ENCODE assay signal across 20 cellular contexts in genomic region chr7:2115739-2116065, GRCh38.
A peak's percentile ranks its signal among the peaks of the same experiment; 100 is the strongest.
DNase-seq lines count a peak whose midpoint lies in the region; ATAC-seq and TF ChIP-seq lines count a peak whose summit lies in the region.
"Had no signal": no experiment of that assay in that cellular context is flagged by ENCODE, and none has a peak within 500 bp of the region (broad histone marks: within the 10 kb centered on the region; RNA-seq: fewer than 3 reads in every experiment).

No MANE protein-coding gene starts in this region.

- H3K27me3 ChIP-seq in GM23338 (ENCODE audit: insufficient read depth) (no peaks in the 10 kb centered on the region), heart right ventricle (no peaks in the 10 kb centered on the region), sigmoid colon (no peaks in the 10 kb centered on the region)
- H3K27me3 ChIP-seq: hepatocyte had no signal

- H2AFZ ChIP-seq in GM23338 = no peak overlapping the region
- H2AFZ ChIP-seq: hepatocyte had no signal

- H3K4me3 Mint-ChIP-seq in GM23338 = no peak overlapping the region
- no peak overlapping the region for H3K4me3 Mint-ChIP-seq in activated T-helper 1 cell treated with anti-CD3 and anti-CD28 coated beads, Interleukin-12 subunit alpha, Interleukin-12 subunit beta, Interleukin-2, Interleukin-4 antibody, amounts not matched to agents 30 ng/mL and 10 ng/mL and 1 ng/mL, durations not matched to agents 14 hours and 24 hours and 36 hours
- H3K4me3 Mint-ChIP-seq: activated CD4-positive, alpha-beta T cell treated with anti-CD3 and anti-CD28 coated beads, Interleukin-2, amount 10 ng/mL, durations not matched to agents 24 days and 14 days; neural crest cell had no signal

- no peak for ATAC-seq in GM23338
- ATAC-seq in heart right ventricle = peak; percentile 5 to 65 (median 51)
- ATAC-seq in GM21515 (IDR thresholded peaks at IDR 0.05; ENCODE audit: unreplicated experiment) = no peak
- no peak for ATAC-seq in HG02759 (IDR thresholded peaks at IDR 0.05; ENCODE audit: unreplicated experiment)

- H3K4me1 ChIP-seq in GM23338 (ENCODE audit: insufficient read depth) (no peaks in the 10 kb centered on the region), heart right ventricle (peaks cover 12 to 63% (median 36%) of the 10 kb centered on the region in 9 donors), sigmoid colon (peaks cover 0 to 39% (median 33%) of the 10 kb centered on the region in 4 donors)

- peaks cover 10% of the 10 kb centered on the region for H3K36me3 Mint-ChIP-seq in GM23338 (ENCODE audit: low read depth)
- H3K36me3 Mint-ChIP-seq in activated T-helper 1 cell treated with anti-CD3 and anti-CD28 coated beads, Interleukin-12 subunit alpha, Interleukin-12 subunit beta, Interleukin-2, Interleukin-4 antibody, amounts not matched to agents 30 ng/mL and 10 ng/mL and 1 ng/mL, durations not matched to agents 14 hours and 24 hours and 36 hours (ENCODE audit: low read depth) = peaks cover 3% of the 10 kb centered on the region

- H3K4me1 Mint-ChIP-seq in GM23338 = peaks cover 11% of the 10 kb centered on the region
- H3K4me1 Mint-ChIP-seq in activated T-helper 1 cell treated with anti-CD3 and anti-CD28 coated beads, Interleukin-12 subunit alpha, Interleukin-12 subunit beta, Interleukin-2, Interleukin-4 antibody, amounts not matched to agents 30 ng/mL and 10 ng/mL and 1 ng/mL, durations not matched to agents 14 hours and 24 hours and 36 hours (ENCODE audit: low read depth) = peaks cover 35% of the 10 kb centered on the region

- no peaks in the 10 kb centered on the region for H3K9me3 ChIP-seq in heart right ventricle
- no peaks in the 10 kb centered on the region for H3K9me3 ChIP-seq in sigmoid colon

- H3K9me3 Mint-ChIP-seq in GM23338 = no peaks in the 10 kb centered on the region
- no peaks in the 10 kb centered on the region for H3K9me3 Mint-ChIP-seq in activated T-helper 1 cell treated with anti-CD3 and anti-CD28 coated beads, Interleukin-12 subunit alpha, Interleukin-12 subunit beta, Interleukin-2, Interleukin-4 antibody, amounts not matched to agents 30 ng/mL and 10 ng/mL and 1 ng/mL, durations not matched to agents 14 hours and 24 hours and 36 hours
- H3K9me3 Mint-ChIP-seq: activated CD4-positive, alpha-beta T cell treated with anti-CD3 and anti-CD28 coated beads, Interleukin-2, amount 10 ng/mL, durations not matched to agents 24 days and 14 days; neural crest cell had no signal

- 72 to 76% methylated on average over 14 of the region's 14 CpGs for WGBS in heart right ventricle, 2 donors
- WGBS in sigmoid colon, 2 donors = 73 to 92% methylated on average over 14 of the region's 14 CpGs

- peaks cover 19% of the 10 kb centered on the region for H3K27me3 Mint-ChIP-seq in GM23338 (ENCODE audit: insufficient read depth, low read depth, poor library complexity)
- H3K27me3 Mint-ChIP-seq in activated T-helper 1 cell treated with anti-CD3 and anti-CD28 coated beads, Interleukin-12 subunit alpha, Interleukin-12 subunit beta, Interleukin-2, Interleukin-4 antibody, amounts not matched to agents 30 ng/mL and 10 ng/mL and 1 ng/mL, durations not matched to agents 14 hours and 24 hours and 36 hours (ENCODE audit: insufficient read depth) = no peaks in the 10 kb centered on the region
- H3K27me3 Mint-ChIP-seq: activated CD4-positive, alpha-beta T cell treated with anti-CD3 and anti-CD28 coated beads, Interleukin-2, amount 10 ng/mL, durations not matched to agents 24 days and 14 days had no signal

- TF ChIP-seq EP300 in sigmoid colon (IDR thresholded peaks at IDR 0.05) = no peak

- H3K27ac ChIP-seq in GM23338 (ENCODE audit: low read depth) = no peak overlapping the region
- H3K27ac ChIP-seq in heart right ventricle = peak overlapping the region in 9 of 10 donors; percentile 59 to 84 (median 74)
- H3K27ac ChIP-seq in sigmoid colon = peak overlapping the region in 3 of 4 donors; percentile 59 to 71 (median 67)
- H3K27ac ChIP-seq: hepatocyte, SK-N-MC had no signal

- H3K4me2 ChIP-seq in GM23338 = no peak overlapping the region
- H3K4me2 ChIP-seq: hepatocyte had no signal

- no peaks in the 10 kb centered on the region for H3K9me2 ChIP-seq in GM23338 (ENCODE audit: insufficient read depth)

- TF ChIP-seq POLR2A in sigmoid colon (IDR thresholded peaks at IDR 0.05) = no peak

- no peak for TF ChIP-seq CTCF in GM23338 (conservative IDR thresholded peaks at IDR 0.05; ENCODE audit: low read depth in 2 of 2)
- TF ChIP-seq CTCF in heart right ventricle (IDR thresholded peaks at IDR 0.05) = peak in 2 of 9 donors; percentile 21 to 24
- TF ChIP-seq CTCF in sigmoid colon (IDR thresholded peaks at IDR 0.05) = no peak

- no peaks in the 10 kb centered on the region for H3F3A ChIP-seq in GM23338 (replicated peaks; ENCODE audit: low read depth)

- H3K36me3 ChIP-seq in GM23338 (ENCODE audit: insufficient read depth) (no peaks in the 10 kb centered on the region), heart right ventricle (peaks cover 0 to 3% (median 0%) of the 10 kb centered on the region in 9 donors), sigmoid colon (no peaks in the 10 kb centered on the region)

- H3K4me3 ChIP-seq in GM23338 (no peak overlapping the region), heart right ventricle (no peak overlapping the region), sigmoid colon (no peak overlapping the region)
- H3K4me3 ChIP-seq: hepatocyte, SK-N-MC had no signal

- 0 out of 2 replicates have a peak, but pooled peaks cover 7% of the 10 kb centered on the region for H4K20me1 ChIP-seq in GM23338 (replicated peaks; ENCODE audit: insufficient read depth)

- DNase-seq in GM23338 (ENCODE audit: low spot score) (no peak), UCSD-AML1 (lab: John Stamatoyannopoulos, UW; ENCODE audit: unreplicated experiment) (peak; percentile 25), heart right ventricle (peak in 1 of 2 donors; percentile 51), sigmoid colon (no peak), mucosa of gallbladder (ENCODE audit: low spot score) (no peak)
- DNase-seq in activated T-helper 1 cell treated with anti-CD3 and anti-CD28 coated beads, Interleukin-12 subunit alpha, Interleukin-12 subunit beta, Interleukin-2, Interleukin-4 antibody, amounts not matched to agents 30 ng/mL and 10 ng/mL and 1 ng/mL, durations not matched to agents 14 hours and 24 hours and 36 hours (ENCODE audit: low spot score) = no peak
- DNase-seq: activated CD4-positive, alpha-beta T cell treated with anti-CD3 and anti-CD28 coated beads, Interleukin-2, amount 10 ng/mL, durations not matched to agents 24 days and 14 days; activated CD8-positive, alpha-beta memory T cell treated with anti-CD3 and anti-CD28 coated beads, Interleukin-2, amount 50 U/mL, for 48 hours; COR-L47; islet precursor cell; mesenchymal stem cell; NCI-H2107; NCI-H524 treated with DMSO at 0.1 percent for 48 hours; OCI-M1; stimulated activated naive CD4-positive, alpha-beta T cell treated with Interleukin-2 at 50 U/mL for 16 hours had no signal

- H3K79me2 ChIP-seq in GM23338 (replicated peaks; ENCODE audit: insufficient read depth) = peaks cover 11% of the 10 kb centered on the region; the same call in 1 of the 2 replicates
- H3K79me2 ChIP-seq: hepatocyte had no signal

- peak overlapping the region; percentile 59; the same call in 1 of the 2 replicates for H3K27ac Mint-ChIP-seq in GM23338
- no peak overlapping the region for H3K27ac Mint-ChIP-seq in activated T-helper 1 cell treated with anti-CD3 and anti-CD28 coated beads, Interleukin-12 subunit alpha, Interleukin-12 subunit beta, Interleukin-2, Interleukin-4 antibody, amounts not matched to agents 30 ng/mL and 10 ng/mL and 1 ng/mL, durations not matched to agents 14 hours and 24 hours and 36 hours
- H3K27ac Mint-ChIP-seq: activated CD4-positive, alpha-beta T cell treated with anti-CD3 and anti-CD28 coated beads, Interleukin-2, amount 10 ng/mL, durations not matched to agents 24 days and 14 days had no signal

- intact Hi-C loops in heart right ventricle (cut with DNase I) = loop anchor here in 2 of 10 donors (5.0 kb wide), 1 partner anchor 42 kb away; no protein-coding TSS in a partner anchor
- intact Hi-C loops in sigmoid colon (cut with DNase I) = no loop called here
- intact Hi-C loops in activated T-helper 1 cell treated with anti-CD3 and anti-CD28 coated beads, Interleukin-12 subunit alpha, Interleukin-12 subunit beta, Interleukin-2, Interleukin-4 antibody, amounts not matched to agents 30 ng/mL and 10 ng/mL and 1 ng/mL, durations not matched to agents 14 hours and 24 hours and 36 hours (cut with micrococcal nuclease) = no loop called here

TF ChIP-seq in GM23338, 12 proteins besides CTCF, POLR2A, EP300 and RAD21 (continues in another document):
- TF ChIP-seq JUNB (IDR thresholded peaks at IDR 0.05; ENCODE audit: unreplicated experiment) (no peak), ZNF331 (CRISPR knock-in tag; IDR thresholded peaks at IDR 0.05; ENCODE audit: low read depth) (no peak), REST (IDR thresholded peaks at IDR 0.05; ENCODE audit: unreplicated experiment) (no peak), EZH2phosphoT487 (IDR thresholded peaks at IDR 0.05; ENCODE audit: unreplicated experiment) (no peak), STAT1 (IDR thresholded peaks at IDR 0.05; ENCODE audit: unreplicated experiment) (no peak)

Comparison
In these comparisons a context has a peak if more than half of its experiments do, and no peak if none do; other contexts are left out.
1. ATAC-seq: peak in heart right ventricle (8 of 8); none in GM23338 (single experiment), GM21515 (single experiment) and HG02759 (single experiment).